Comparison of ENCODE assay signal across 14 cellular contexts in the genomic region with DNA sequence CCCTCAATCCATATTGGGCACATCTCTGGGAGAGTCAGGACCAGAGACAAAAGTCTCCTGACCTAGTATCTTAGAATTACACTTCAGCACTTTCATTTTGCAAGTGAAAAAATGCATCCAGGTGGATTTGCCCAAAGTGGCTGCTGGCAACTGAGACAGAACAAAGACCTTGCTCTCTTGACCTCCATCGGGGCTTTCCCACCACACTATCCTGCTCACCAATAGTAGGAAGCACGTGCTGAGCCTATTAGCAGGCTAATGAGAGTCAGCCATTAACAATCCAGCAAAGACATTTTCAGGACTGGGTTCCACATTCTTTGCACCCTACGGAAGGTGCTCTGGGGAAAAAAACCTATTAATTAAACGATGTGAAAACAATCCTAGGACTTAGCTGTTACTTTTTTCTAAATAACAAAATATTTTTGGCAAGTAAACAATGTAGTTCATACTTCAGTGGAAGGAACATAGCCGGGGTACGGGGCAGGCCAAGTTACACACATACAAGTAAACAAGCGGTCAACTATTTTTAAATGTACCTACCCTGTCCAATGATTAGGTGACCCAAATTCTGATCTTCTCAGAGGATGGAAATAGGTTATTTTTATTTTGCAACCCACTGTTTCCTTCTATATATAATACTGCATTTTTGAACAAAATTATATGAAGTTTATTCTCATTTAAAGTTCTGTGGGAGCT.
"Had no signal": no experiment of that assay in that cellular context is flagged by ENCODE, and none has a peak within 500 bp of the region (broad histone marks: within the 10 kb centered on the region; RNA-seq: fewer than 3 reads in every experiment).

No MANE protein-coding gene starts in this region.

- H3K4me3 ChIP-seq: heart right ventricle, right atrium auricular region, SK-N-MC, smooth muscle cell, transverse colon had no signal

- H3K9me3 ChIP-seq: heart right ventricle, right atrium auricular region, transverse colon had no signal

- DNase-seq: activated CD4-positive, alpha-beta memory T cell treated with anti-CD3 and anti-CD28 coated beads, Interleukin-2, amount 10 ng/mL, durations not matched to agents 7 days and 5 days; activated CD8-positive, alpha-beta memory T cell treated with anti-CD3 and anti-CD28 coated beads, Interleukin-2, amount 10 ng/mL, durations not matched to agents 7 days and 5 days; caudate nucleus; endodermal cell; heart right ventricle; nephron progenitor cell; occipital lobe; stimulated activated CD4-positive, alpha-beta T cell treated with anti-CD3 and anti-CD28 coated beads, Interleukin-4, amount 100 ng/mL, for 24 hours; transverse colon had no signal

- H3K4me2 ChIP-seq: smooth muscle cell had no signal

- H3K27me3 ChIP-seq: heart right ventricle, right atrium auricular region, transverse colon had no signal

- ATAC-seq: activated CD8-positive, alpha-beta memory T cell treated with anti-CD3 and anti-CD28 coated beads, Interleukin-2, amount 10 ng/mL, durations not matched to agents 7 days and 5 days; heart right ventricle; stimulated activated effector memory CD8-positive, alpha-beta T cell treated with anti-CD3 and anti-CD28 coated beads, Interleukin-12 subunit alpha, Interleukin-12 subunit beta, amount 100 ng/mL, for 72 hours had no signal

- H3K4me1 ChIP-seq: transverse colon had no signal

- H3K36me3 ChIP-seq: right atrium auricular region, transverse colon had no signal

- H3K27ac ChIP-seq: epithelial cell of prostate, heart right ventricle, SK-N-MC, transverse colon had no signal
